ENCODE assay signal across 20 cellular contexts in the genomic region with DNA sequence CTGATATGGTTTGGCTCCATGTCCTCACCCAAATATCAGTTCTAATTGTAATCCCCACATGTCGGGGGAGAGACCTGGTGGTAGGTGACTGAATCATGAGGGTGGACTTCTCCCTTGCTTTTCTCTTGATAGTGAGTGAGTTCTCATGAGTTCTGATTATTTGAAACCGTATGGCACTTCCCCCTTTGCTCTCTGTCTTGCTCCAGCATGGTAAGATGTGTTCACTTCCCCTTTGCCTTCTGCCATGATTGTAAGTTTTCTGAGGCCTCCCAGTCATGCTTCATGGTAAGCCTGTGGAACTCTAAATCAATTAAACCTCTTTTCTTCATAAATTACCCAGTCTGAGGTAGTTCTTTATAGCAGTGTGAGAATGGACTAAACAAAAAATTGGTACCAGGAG.
"Had no signal": no experiment of that assay in that cellular context is flagged by ENCODE, and none has a peak within 500 bp of the region (broad histone marks: within the 10 kb centered on the region; RNA-seq: fewer than 3 reads in every experiment).

No MANE protein-coding gene starts in this region.

- H3K9ac ChIP-seq: parathyroid adenoma had no signal

- H3K36me3 ChIP-seq: gastrocnemius medialis, heart left ventricle, suprapubic skin, transverse colon, uterus, WERI-Rb-1 had no signal

- H3K9me3 ChIP-seq: gastrocnemius medialis, suprapubic skin, transverse colon, uterus had no signal

- H3K27ac ChIP-seq: gastrocnemius medialis, heart left ventricle, parathyroid adenoma, suprapubic skin, transverse colon, uterus, WERI-Rb-1 had no signal

- H3K27me3 ChIP-seq: gastrocnemius medialis, heart left ventricle, suprapubic skin, transverse colon, uterus had no signal

- H3K79me2 ChIP-seq: parathyroid adenoma had no signal

- H3K4me3 ChIP-seq: gastrocnemius medialis, heart left ventricle, lung, smooth muscle cell, suprapubic skin, transverse colon, uterus had no signal

- H2AFZ ChIP-seq: parathyroid adenoma had no signal

- H3K4me2 ChIP-seq: smooth muscle cell had no signal

- DNase-seq: activated CD4-positive, alpha-beta T cell treated with anti-CD3 and anti-CD28 coated beads for 1 hour; activated CD4-positive, alpha-beta T cell treated with anti-CD3 and anti-CD28 coated beads, Interleukin-2, amount 50 U/mL, for 4 hours; activated T-cell treated with anti-CD3 and anti-CD28 coated beads for 4 hours; effector CD4-positive, alpha-beta T cell; gastrocnemius medialis; heart left ventricle; kidney; natural killer cell; stimulated activated CD4-positive, alpha-beta T cell treated with anti-CD3 and anti-CD28 coated beads, Interleukin-4, amount 100 ng/mL, for 1 hour; stimulated activated naive CD8-positive, alpha-beta T cell treated with anti-CD3 and anti-CD28 coated beads, Interleukin-15, amount 100 ng/mL, for 72 hours; transverse colon; uterus; WERI-Rb-1 had no signal

- ATAC-seq: esophagus mucosa; gastrocnemius medialis; heart left ventricle; left lobe of liver; natural killer cell; sciatic nerve; stimulated activated naive CD8-positive, alpha-beta T cell treated with anti-CD3 and anti-CD28 coated beads, Interleukin-15, amount 100 ng/mL, for 72 hours had no signal

- H3K4me1 ChIP-seq: gastrocnemius medialis, parathyroid adenoma, suprapubic skin, transverse colon, uterus had no signal
